Comparison of ENCODE assay signal across 11 cellular contexts in genomic region chr11:8709002-8709672, GRCh38. TPM values are rescaled to one million over a fixed set of nuclear protein-coding genes. Genes with fewer than 3 reads are reported as not detected.
A peak's percentile ranks its signal among the peaks of the same experiment; 100 is the strongest.
DNase-seq lines count a peak whose midpoint lies in the region; ATAC-seq and TF ChIP-seq lines count a peak whose summit lies in the region.
"Had no signal": no experiment of that assay in that cellular context is flagged by ENCODE, and none has a peak within 500 bp of the region (broad histone marks: within the 10 kb centered on the region; RNA-seq: fewer than 3 reads in every experiment).

No MANE protein-coding gene starts in this region.

- H3K27me3 Mint-ChIP-seq in chondrocyte (ENCODE audit: low read depth) (no peaks in the 10 kb centered on the region), progenitor cell of endocrine pancreas (no peaks in the 10 kb centered on the region)
- peaks cover 8% of the 10 kb centered on the region for H3K27me3 Mint-ChIP-seq in activated T-helper 17 cell treated with anti-CD3 and anti-CD28 coated beads, Interleukin-2, amount 50 U/mL, for 72 hours

- H3K9me3 Mint-ChIP-seq in chondrocyte (ENCODE audit: low read depth) (no peaks in the 10 kb centered on the region), progenitor cell of endocrine pancreas (ENCODE audit: low read depth) (no peaks in the 10 kb centered on the region)
- H3K9me3 Mint-ChIP-seq in activated T-helper 17 cell treated with anti-CD3 and anti-CD28 coated beads, Interleukin-2, amount 50 U/mL, for 72 hours = no peaks in the 10 kb centered on the region

- no peak overlapping the region for H3K4me3 ChIP-seq in effector memory CD4-positive, alpha-beta T cell (ENCODE audit: insufficient read depth, low read depth, low read length, poor library complexity, severe bottlenecking)

- ATAC-seq in activated T-helper 17 cell treated with anti-CD3 and anti-CD28 coated beads, Interleukin-2, amount 50 U/mL, for 72 hours (replicated peaks) = no peak
- ATAC-seq in HG03469 (IDR thresholded peaks at IDR 0.05; ENCODE audit: unreplicated experiment) = no peak

- no peaks in the 10 kb centered on the region for H3K36me3 ChIP-seq in effector memory CD4-positive, alpha-beta T cell (ENCODE audit: control insufficient read depth, insufficient read depth, low read length)

- DNase-seq in HCEC 1CT = peak; percentile 15
- no peak for DNase-seq in chondrocyte (ENCODE audit: low spot score)
- peak; percentile 43 for DNase-seq in left kidney (ENCODE audit: low read depth, low spot score)
- peak in 22 of 49 donors; percentile 15 to 78 (median 39) for DNase-seq in substantia nigra (lab: John Stamatoyannopoulos, UW)
- no peak for DNase-seq in progenitor cell of endocrine pancreas (ENCODE audit: low spot score, unreplicated experiment)
- no peak for DNase-seq in effector memory CD4-positive, alpha-beta T cell
- DNase-seq: dermis blood vessel endothelial cell, NCI-H1436 treated with DMSO at 0.1 percent for 48 hours, small intestine had no signal

- H3K36me3 Mint-ChIP-seq in chondrocyte (ENCODE audit: low read depth) = peaks cover 26% of the 10 kb centered on the region
- H3K36me3 Mint-ChIP-seq in progenitor cell of endocrine pancreas (ENCODE audit: insufficient read depth) = peaks cover 26% of the 10 kb centered on the region
- no peaks in the 10 kb centered on the region for H3K36me3 Mint-ChIP-seq in activated T-helper 17 cell treated with anti-CD3 and anti-CD28 coated beads, Interleukin-2, amount 50 U/mL, for 72 hours (ENCODE audit: low read depth)

- no peaks in the 10 kb centered on the region for H3K4me1 ChIP-seq in effector memory CD4-positive, alpha-beta T cell (ENCODE audit: control insufficient read depth, insufficient read depth, low read length, poor library complexity, severe bottlenecking)

- TF ChIP-seq CTCF in chondrocyte (IDR thresholded peaks at IDR 0.05) (no peak), progenitor cell of endocrine pancreas (IDR thresholded peaks at IDR 0.05; ENCODE audit: unreplicated experiment) (no peak)

- H3K4me1 Mint-ChIP-seq in chondrocyte (ENCODE audit: low read depth) (peaks cover 29% of the 10 kb centered on the region), progenitor cell of endocrine pancreas (ENCODE audit: low read depth) (no peaks in the 10 kb centered on the region)
- no peaks in the 10 kb centered on the region for H3K4me1 Mint-ChIP-seq in activated T-helper 17 cell treated with anti-CD3 and anti-CD28 coated beads, Interleukin-2, amount 50 U/mL, for 72 hours

- H3K27me3 ChIP-seq in effector memory CD4-positive, alpha-beta T cell (replicated peaks; ENCODE audit: control insufficient read depth, insufficient read depth, low read length, poor library complexity, severe bottlenecking) = no peaks in the 10 kb centered on the region

- H3K4me3 Mint-ChIP-seq in chondrocyte (ENCODE audit: unreplicated experiment) (no peak overlapping the region), progenitor cell of endocrine pancreas (ENCODE audit: low read depth) (no peak overlapping the region)
- H3K4me3 Mint-ChIP-seq in activated T-helper 17 cell treated with anti-CD3 and anti-CD28 coated beads, Interleukin-2, amount 50 U/mL, for 72 hours = no peak overlapping the region

- H3K9me3 ChIP-seq in effector memory CD4-positive, alpha-beta T cell (ENCODE audit: control insufficient read depth, low read length) = no peaks in the 10 kb centered on the region

- H3K27ac Mint-ChIP-seq in chondrocyte (ENCODE audit: unreplicated experiment) = peak overlapping the region; percentile 93
- H3K27ac Mint-ChIP-seq in progenitor cell of endocrine pancreas = no peak overlapping the region
- no peak overlapping the region for H3K27ac Mint-ChIP-seq in activated T-helper 17 cell treated with anti-CD3 and anti-CD28 coated beads, Interleukin-2, amount 50 U/mL, for 72 hours

- H3K27ac ChIP-seq in substantia nigra (ENCODE audit: low read depth, low read length, poor library complexity, severe bottlenecking) = peak overlapping the region; percentile 12
- H3K27ac ChIP-seq in effector memory CD4-positive, alpha-beta T cell (ENCODE audit: insufficient read depth, low read length, poor library complexity, severe bottlenecking) = no peak overlapping the region

RNA-seq across cellular contexts. Expression of gene RPL27A, which starts 26.5 kb away (rescaled TPM):
- total RNA-seq in chondrocyte (546 to 709 TPM (median 571 TPM) in 3 replicates), progenitor cell of endocrine pancreas (731 and 748 TPM in 2 replicates)
- 1,000 to 10,000 TPM; 1,241 to 1,415 TPM for total RNA-seq in activated T-helper 17 cell treated with anti-CD3 and anti-CD28 coated beads, Interleukin-2, amount 50 U/mL, for 72 hours

RNA-seq across cellular contexts. Expression of gene TRIM66, which starts 26.7 kb away (rescaled TPM):
- total RNA-seq in chondrocyte = 5.3 to 7.2 TPM (median 5.9 TPM) in 3 replicates
- total RNA-seq in progenitor cell of endocrine pancreas = 9.2 and 9.4 TPM in 2 replicates
- 10 to 100 TPM; 15.2 to 19.9 TPM for total RNA-seq in activated T-helper 17 cell treated with anti-CD3 and anti-CD28 coated beads, Interleukin-2, amount 50 U/mL, for 72 hours

Comparison
In these comparisons a context has a peak if more than half of its experiments do, and no peak if none do; other contexts are left out.
1. DNase-seq: peak in HCEC 1CT (single experiment) and left kidney (single experiment); none in chondrocyte (single experiment), progenitor cell of endocrine pancreas (single experiment) and effector memory CD4-positive, alpha-beta T cell (0 of 3).